8 cellular contexts compared by ENCODE assay signal in genomic region chr1:211680752-211681327, GRCh38. TPM values are rescaled to one million over a fixed set of nuclear protein-coding genes. Genes with fewer than 3 reads are reported as not detected.
DNase-seq lines count a peak whose midpoint lies in the region; ATAC-seq, FAIRE-seq and TF ChIP-seq lines count a peak whose summit lies in the region.

No MANE protein-coding gene starts in this region.

- peak; percentile 89 for DNase-seq in NCI-H1048 (lab: John Stamatoyannopoulos, UW)
- DNase-seq in SK-MEL-5 (ENCODE audit: low read depth, low spot score): peak; percentile 93
- peak; percentile 56 for DNase-seq in activated gamma-delta T cell (lab: John Stamatoyannopoulos, UW)
- peak; percentile 68 to 70 for DNase-seq in frontal cortex (ENCODE audit: low spot score in 2 of 2)
- DNase-seq in pons (ENCODE audit: low spot score): peak; percentile 95
- DNase-seq in upper lobe of right lung: peak; percentile 74

- H3K27me3 ChIP-seq in upper lobe of right lung: no peaks in the 10 kb centered on the region

- intact Hi-C loops in upper lobe of right lung (cut with DNase I): no loop called here

- no peak overlapping the region for H3K27ac ChIP-seq in upper lobe of right lung

- H3K36me3 ChIP-seq in upper lobe of right lung: no peaks in the 10 kb centered on the region

- FAIRE-seq in frontal cortex (lab: Jason Lieb, UNC): peak; percentile 79

- no peaks in the 10 kb centered on the region for H3K4me1 ChIP-seq in upper lobe of right lung

- ATAC-seq in HG02623 (IDR thresholded peaks at IDR 0.05; ENCODE audit: unreplicated experiment) (peak; percentile 68), upper lobe of right lung (peak; percentile 92)

- H3K9me3 ChIP-seq in upper lobe of right lung: no peaks in the 10 kb centered on the region

- no peak overlapping the region for H3K4me3 ChIP-seq in upper lobe of right lung

- in situ Hi-C loops in SK-MEL-5 (cut with HindIII; ENCODE audit: low pct_unique_long_range_greater_than_20kb, low sequenced_read_pairs): no loop called here

- TF ChIP-seq CTCF in GM12872 (IDR thresholded peaks at IDR 0.05; ENCODE audit: insufficient read depth, low read depth, low read length): peak; percentile 63
- peak; percentile 71 for TF ChIP-seq CTCF in upper lobe of right lung (IDR thresholded peaks at IDR 0.05)

RNA-seq across cellular contexts. Expression of gene NEK2, which starts 5.4 kb away (rescaled TPM):
- 25.4 and 25.5 TPM in 2 replicates for total RNA-seq in SK-MEL-5 (2014; rRNA removed; shearing (Covaris generic))
- 18.0 and 20.9 TPM in 2 replicates for polyA plus RNA-seq in SK-MEL-5 (2015; cell fraction: cytosol; rRNA removed)
- polyA plus RNA-seq in SK-MEL-5 (2015; cell fraction: nucleus; rRNA removed): 13.2 and 13.9 TPM in 2 replicates
- total RNA-seq in frontal cortex: 2.9 TPM
- 0.35 TPM for total RNA-seq in upper lobe of right lung
